8 cellular contexts compared by ENCODE assay signal in the genomic region with DNA sequence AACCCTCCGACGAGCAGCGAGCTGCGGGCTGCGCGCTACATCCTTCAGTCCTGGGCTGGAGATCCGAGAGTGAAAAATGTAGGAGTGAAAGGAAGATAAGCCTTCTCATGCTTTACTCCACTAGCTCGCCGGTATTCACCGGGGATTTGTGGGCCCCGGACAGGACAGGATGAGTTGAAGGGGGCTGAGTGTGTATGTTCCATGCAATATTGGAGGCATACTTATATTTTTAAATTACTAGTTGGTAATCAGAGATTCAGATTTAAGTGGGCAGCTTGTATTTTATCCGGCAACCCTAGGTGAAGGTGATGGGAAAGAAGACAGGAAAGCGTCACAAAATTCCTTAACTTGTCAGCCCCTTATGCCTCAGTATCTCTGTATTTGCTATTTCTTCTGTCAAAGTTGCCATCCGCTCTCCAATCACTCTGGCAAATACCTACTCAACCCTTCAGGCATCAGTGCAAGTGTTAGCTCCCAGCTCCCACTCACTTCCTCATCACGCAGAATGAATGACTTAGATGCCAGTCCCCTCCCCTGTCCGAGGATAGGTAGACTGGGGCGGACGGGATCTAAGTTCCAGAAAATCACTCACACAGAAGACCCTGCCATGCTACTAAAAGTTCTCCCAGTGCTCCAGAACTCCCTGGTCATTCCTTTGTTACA. TPM values are rescaled to one million over a fixed set of nuclear protein-coding genes. Genes with fewer than 3 reads are reported as not detected.
DNase-seq lines count a peak whose midpoint lies in the region; ATAC-seq lines count a peak whose summit lies in the region.

No MANE protein-coding gene starts in this region.

- H3K36me3 Mint-ChIP-seq in natural killer cell treated with Interleukin-12 subunit alpha and Interleukin-12 subunit beta and Interleukin-15 and Interleukin-18, amount 100 ng/mL, for 72 hours = no peaks in the 10 kb centered on the region

- H3K27ac Mint-ChIP-seq in natural killer cell treated with Interleukin-12 subunit alpha and Interleukin-12 subunit beta and Interleukin-15 and Interleukin-18, amount 100 ng/mL, for 72 hours = peak overlapping the region; percentile 79 to 90

- H3K4me1 Mint-ChIP-seq in natural killer cell treated with Interleukin-12 subunit alpha and Interleukin-12 subunit beta and Interleukin-15 and Interleukin-18, amount 100 ng/mL, for 72 hours (ENCODE audit: low read depth in 2 of 2) = peaks cover 24 to 27% of the 10 kb centered on the region in 2 donors

- H3K9me3 ChIP-seq in SK-N-MC (ENCODE audit: low read depth, low read length) = no peaks in the 10 kb centered on the region

- ATAC-seq in HG02763 (IDR thresholded peaks at IDR 0.05; ENCODE audit: unreplicated experiment) (peak; percentile 6), GM18511 (IDR thresholded peaks at IDR 0.05; ENCODE audit: unreplicated experiment) (no peak), HG03565 (IDR thresholded peaks at IDR 0.05; ENCODE audit: unreplicated experiment) (no peak)
- no peak for ATAC-seq in natural killer cell treated with Interleukin-12 subunit alpha and Interleukin-12 subunit beta and Interleukin-15 and Interleukin-18, amount 100 ng/mL, for 72 hours

- no peaks in the 10 kb centered on the region for H3K36me3 ChIP-seq in SK-N-MC (ENCODE audit: insufficient read depth, low read length)

- no peaks in the 10 kb centered on the region for H3K27me3 Mint-ChIP-seq in natural killer cell treated with Interleukin-12 subunit alpha and Interleukin-12 subunit beta and Interleukin-15 and Interleukin-18, amount 100 ng/mL, for 72 hours

- peak overlapping the region; percentile 98 for H3K4me3 Mint-ChIP-seq in natural killer cell treated with Interleukin-12 subunit alpha and Interleukin-12 subunit beta and Interleukin-15 and Interleukin-18, amount 100 ng/mL, for 72 hours

- no peaks in the 10 kb centered on the region for H3K9me3 Mint-ChIP-seq in natural killer cell treated with Interleukin-12 subunit alpha and Interleukin-12 subunit beta and Interleukin-15 and Interleukin-18, amount 100 ng/mL, for 72 hours

- H3K27ac ChIP-seq in SK-N-MC (no peak overlapping the region), epithelial cell of prostate (peak overlapping the region; percentile 45)

- peak overlapping the region; percentile 87 for H3K4me3 ChIP-seq in SK-N-MC

- peak overlapping the region; percentile 72 for H3K9ac ChIP-seq in SK-N-MC (ENCODE audit: insufficient read length)

- DNase-seq in EL (peak; percentile 25), SK-N-MC (ENCODE audit: low read depth, low spot score) (no peak), epithelial cell of prostate (ENCODE audit: low read depth, low spot score) (no peak)
- no peak for DNase-seq in natural killer cell treated with Interleukin-12 subunit alpha and Interleukin-12 subunit beta and Interleukin-15 and Interleukin-18, amount 100 ng/mL, for 72 hours (ENCODE audit: low spot score)
- DNase-seq in effector CD4-positive, alpha-beta T cell = no peak

RNA-seq across cellular contexts. Expression of a gene that starts 0.5 kb away (rescaled TPM):
- total RNA-seq in natural killer cell treated with Interleukin-12 subunit alpha and Interleukin-12 subunit beta and Interleukin-15 and Interleukin-18, amount 100 ng/mL, for 72 hours = 1 to 10 TPM; 4.9 to 5.6 TPM

RNA-seq across cellular contexts. Expression of a gene that starts 37.7 kb away (rescaled TPM):
- under 1 TPM in 1 of 2 donors, not detected in 1; 0.50 TPM for total RNA-seq in natural killer cell treated with Interleukin-12 subunit alpha and Interleukin-12 subunit beta and Interleukin-15 and Interleukin-18, amount 100 ng/mL, for 72 hours

RNA-seq across cellular contexts. Expression of a gene that starts 49.0 kb away (rescaled TPM):
- not detected for total RNA-seq in natural killer cell treated with Interleukin-12 subunit alpha and Interleukin-12 subunit beta and Interleukin-15 and Interleukin-18, amount 100 ng/mL, for 72 hours
